In the genomic region with DNA sequence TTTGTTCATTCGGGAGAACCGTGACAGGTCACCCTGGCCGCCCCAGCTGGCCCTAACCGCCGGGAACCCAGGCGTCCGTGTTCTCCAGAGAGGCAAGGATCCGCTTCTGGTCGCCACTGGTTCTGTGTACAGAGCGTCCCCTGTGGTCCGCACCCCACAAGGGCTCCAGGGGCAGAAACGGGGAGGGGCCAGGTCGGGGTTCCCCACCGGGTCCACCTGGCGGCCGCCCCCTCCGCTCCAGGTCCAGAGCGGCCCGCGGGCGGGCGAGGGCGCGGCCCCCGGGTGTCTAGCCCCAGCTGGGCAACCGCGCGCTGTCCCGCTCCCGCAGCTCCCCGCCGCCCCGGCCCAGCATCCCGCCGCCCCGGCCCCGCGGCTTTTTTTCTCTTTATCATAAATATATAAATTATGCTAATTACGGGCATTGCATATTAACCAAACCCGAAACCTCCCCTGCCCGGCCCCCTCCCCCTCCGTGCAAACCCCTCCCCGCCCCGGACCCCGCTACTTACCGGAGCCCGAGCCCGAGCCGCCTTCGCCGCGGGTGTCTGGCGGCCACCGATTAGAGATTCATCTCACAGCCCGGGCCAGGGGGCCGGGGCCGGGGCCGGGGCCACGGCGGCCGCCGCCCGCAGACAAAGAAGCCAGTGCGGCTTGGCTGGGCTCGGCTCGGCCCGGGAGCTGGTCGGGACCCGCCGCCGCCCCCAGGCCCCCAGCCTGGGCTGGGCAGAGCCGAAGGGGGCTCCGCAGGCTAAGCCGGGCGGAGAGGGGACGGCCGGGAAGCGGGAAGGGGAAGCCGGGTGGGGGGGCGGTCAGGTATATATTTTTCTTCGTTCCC, we compare ENCODE assay signal across 8 cellular contexts. TPM values are rescaled to one million over a fixed set of nuclear protein-coding genes. Genes with fewer than 3 reads are reported as not detected.
DNase-seq lines count a peak whose midpoint lies in the region; ATAC-seq and TF ChIP-seq lines count a peak whose summit lies in the region.

No MANE protein-coding gene starts in this region.

- H3K27me3 Mint-ChIP-seq in CD14-positive monocyte (ENCODE audit: low read depth in 3 of 3): peaks cover 0 to 2% (median 2%) of the 10 kb centered on the region in 3 donors
- no peaks in the 10 kb centered on the region for H3K27me3 Mint-ChIP-seq in activated CD4-positive, alpha-beta T cell treated with anti-CD3 and anti-CD28 coated beads, Interleukin-2, amount 10 ng/mL, durations not matched to agents 24 days and 14 days

- no peaks in the 10 kb centered on the region for H3K36me3 ChIP-seq in left lung

- ATAC-seq in GM19463 (IDR thresholded peaks at IDR 0.05; ENCODE audit: unreplicated experiment): peak; percentile 47
- peak; percentile 50 for ATAC-seq in left lung

- peaks cover 16 to 21% of the 10 kb centered on the region in 2 donors for H3K4me1 ChIP-seq in left lung

- peak overlapping the region; percentile 93 to 95 for H3K4me3 Mint-ChIP-seq in CD14-positive monocyte
- H3K4me3 Mint-ChIP-seq in activated CD4-positive, alpha-beta T cell treated with anti-CD3 and anti-CD28 coated beads, Interleukin-2, amount 10 ng/mL, durations not matched to agents 24 days and 14 days: peak overlapping the region; percentile 85

- H3K27ac Mint-ChIP-seq in CD14-positive monocyte: peak overlapping the region in 1 of 7 donors; percentile 87
- peak overlapping the region; percentile 88 for H3K27ac Mint-ChIP-seq in activated CD4-positive, alpha-beta T cell treated with anti-CD3 and anti-CD28 coated beads, Interleukin-2, amount 10 ng/mL, durations not matched to agents 24 days and 14 days

- H3K9me3 Mint-ChIP-seq in CD14-positive monocyte: peaks cover 0 to 2% (median 0%) of the 10 kb centered on the region in 7 donors
- no peaks in the 10 kb centered on the region for H3K9me3 Mint-ChIP-seq in activated CD4-positive, alpha-beta T cell treated with anti-CD3 and anti-CD28 coated beads, Interleukin-2, amount 10 ng/mL, durations not matched to agents 24 days and 14 days

- in situ Hi-C loops in KBM-7 (cut with MboI; ENCODE audit: low pct_unique_long_range_greater_than_20kb, low sequenced_read_pairs): no loop called here

- peak overlapping the region; percentile 92 for H3K27ac ChIP-seq in cingulate gyrus (ENCODE audit: low read depth, low read length)
- H3K27ac ChIP-seq in left lung: peak overlapping the region; percentile 93 to 95

- H3K9me3 ChIP-seq in left lung: no peaks in the 10 kb centered on the region

- H3K4me3 ChIP-seq in left lung: peak overlapping the region; percentile 71 to 77

- peaks cover 11% of the 10 kb centered on the region for H3K4me1 Mint-ChIP-seq in CD14-positive monocyte
- peaks cover 13% of the 10 kb centered on the region for H3K4me1 Mint-ChIP-seq in activated CD4-positive, alpha-beta T cell treated with anti-CD3 and anti-CD28 coated beads, Interleukin-2, amount 10 ng/mL, durations not matched to agents 24 days and 14 days

- intact Hi-C loops in CD14-positive monocyte (cut with micrococcal nuclease): loop anchor here (5.0 to 10.0 kb wide), 2 partner anchors 35 to 47 kb away; no protein-coding TSS in a partner anchor
- intact Hi-C loops in activated CD4-positive, alpha-beta T cell treated with anti-CD3 and anti-CD28 coated beads, Interleukin-2, amount 10 ng/mL, durations not matched to agents 24 days and 14 days (cut with micrococcal nuclease): loop anchor here (5.0 kb wide), 2 partner anchors 105 to 135 kb away; partner anchors contain the start of genes BIN2 and CSRNP2
- intact Hi-C loops in left lung (cut with DNase I): no loop called here

- H3K27me3 ChIP-seq in left lung: no peaks in the 10 kb centered on the region

- TF ChIP-seq CTCF in CD14-positive monocyte (IDR thresholded peaks at IDR 0.05): no peak
- no peak for TF ChIP-seq CTCF in left lung (IDR thresholded peaks at IDR 0.05)

- DNase-seq in CD14-positive monocyte (ENCODE audit: low spot score) (peak; percentile 63), KBM-7 (peak; percentile 30), left lung (peak; percentile 62 to 92), SK-N-DZ (ENCODE audit: low spot score) (no peak)
- DNase-seq in activated CD4-positive, alpha-beta T cell treated with anti-CD3 and anti-CD28 coated beads, Interleukin-2, amount 10 ng/mL, durations not matched to agents 24 days and 14 days: peak; percentile 82
- DNase-seq in stimulated activated CD4-positive, alpha-beta T cell treated with anti-CD3 and anti-CD28 coated beads, Interleukin-4, amount 100 ng/mL, for 24 hours: peak; percentile 42

- H3K36me3 Mint-ChIP-seq in CD14-positive monocyte: peaks cover 0 to 3% of the 10 kb centered on the region in 2 donors
- peaks cover 4% of the 10 kb centered on the region for H3K36me3 Mint-ChIP-seq in activated CD4-positive, alpha-beta T cell treated with anti-CD3 and anti-CD28 coated beads, Interleukin-2, amount 10 ng/mL, durations not matched to agents 24 days and 14 days (ENCODE audit: low read depth)

RNA-seq across cellular contexts. Expression of gene POU6F1, which starts 0.5 kb away (rescaled TPM):
- under 1 TPM in 1 of 2 donors, not detected in 1; 0.65 TPM for polyA plus RNA-seq in CD14-positive monocyte
- 5.1 and 9.0 TPM in 2 replicates for total RNA-seq in activated CD4-positive, alpha-beta T cell treated with anti-CD3 and anti-CD28 coated beads, Interleukin-2, amount 10 ng/mL, durations not matched to agents 24 days and 14 days
- 10 to 100 TPM; 11.6 to 12.6 TPM for total RNA-seq in left lung
- 2.1 and 3.6 TPM in 2 replicates for polyA plus RNA-seq in SK-N-DZ (2014; cell fraction: cytosol; rRNA removed)
- 8.7 and 11.3 TPM in 2 replicates for polyA plus RNA-seq in SK-N-DZ (2014; cell fraction: nucleus; rRNA removed)

RNA-seq across cellular contexts. Expression of gene DAZAP2, which starts 21.3 kb away (rescaled TPM):
- 1,000 to 10,000 TPM; 1,697 to 2,004 TPM for polyA plus RNA-seq in CD14-positive monocyte
- total RNA-seq in activated CD4-positive, alpha-beta T cell treated with anti-CD3 and anti-CD28 coated beads, Interleukin-2, amount 10 ng/mL, durations not matched to agents 24 days and 14 days: 135 and 146 TPM in 2 replicates
- 100 to 1,000 TPM; 199 to 221 TPM for total RNA-seq in left lung
- 171 and 190 TPM in 2 replicates for polyA plus RNA-seq in SK-N-DZ (2014; cell fraction: cytosol; rRNA removed)
- polyA plus RNA-seq in SK-N-DZ (2014; cell fraction: nucleus; rRNA removed): 77.4 and 110 TPM in 2 replicates

RNA-seq across cellular contexts. Expression of gene TFCP2, which starts 44.4 kb away (rescaled TPM):
- 10 to 100 TPM in 1 of 2 donors, 1 to 10 TPM in 1; 7.1 to 14.2 TPM for polyA plus RNA-seq in CD14-positive monocyte
- 43.1 and 46.3 TPM in 2 replicates for total RNA-seq in activated CD4-positive, alpha-beta T cell treated with anti-CD3 and anti-CD28 coated beads, Interleukin-2, amount 10 ng/mL, durations not matched to agents 24 days and 14 days
- total RNA-seq in left lung: 10 to 100 TPM; 24.1 TPM
- 16.8 and 22.7 TPM in 2 replicates for polyA plus RNA-seq in SK-N-DZ (2014; cell fraction: cytosol; rRNA removed)
- polyA plus RNA-seq in SK-N-DZ (2014; cell fraction: nucleus; rRNA removed): 8.8 and 18.9 TPM in 2 replicates

RNA-seq across cellular contexts. Expression of gene SMAGP, which starts 52.9 kb away (rescaled TPM):
- 1 to 10 TPM; 3.0 to 6.6 TPM for polyA plus RNA-seq in CD14-positive monocyte
- total RNA-seq in activated CD4-positive, alpha-beta T cell treated with anti-CD3 and anti-CD28 coated beads, Interleukin-2, amount 10 ng/mL, durations not matched to agents 24 days and 14 days: 0.24 and 0.26 TPM in 2 replicates
- 10 to 100 TPM; 24.1 to 35.6 TPM for total RNA-seq in left lung
- 1.5 and 3.0 TPM in 2 replicates for polyA plus RNA-seq in SK-N-DZ (2014; cell fraction: cytosol; rRNA removed)
- 0.62 and 2.8 TPM in 2 replicates for polyA plus RNA-seq in SK-N-DZ (2014; cell fraction: nucleus; rRNA removed)

Comparison
In these comparisons a context has a peak if more than half of its experiments do, and no peak if none do; other contexts are left out.
1. intact Hi-C loops: an anchor here in CD14-positive monocyte (5.0 to 10.0 kb wide) and activated CD4-positive, alpha-beta T cell treated with anti-CD3 and anti-CD28 coated beads, Interleukin-2, amount 10 ng/mL, durations not matched to agents 24 days and 14 days (5.0 kb wide); none called in left lung.